In the genomic region with DNA sequence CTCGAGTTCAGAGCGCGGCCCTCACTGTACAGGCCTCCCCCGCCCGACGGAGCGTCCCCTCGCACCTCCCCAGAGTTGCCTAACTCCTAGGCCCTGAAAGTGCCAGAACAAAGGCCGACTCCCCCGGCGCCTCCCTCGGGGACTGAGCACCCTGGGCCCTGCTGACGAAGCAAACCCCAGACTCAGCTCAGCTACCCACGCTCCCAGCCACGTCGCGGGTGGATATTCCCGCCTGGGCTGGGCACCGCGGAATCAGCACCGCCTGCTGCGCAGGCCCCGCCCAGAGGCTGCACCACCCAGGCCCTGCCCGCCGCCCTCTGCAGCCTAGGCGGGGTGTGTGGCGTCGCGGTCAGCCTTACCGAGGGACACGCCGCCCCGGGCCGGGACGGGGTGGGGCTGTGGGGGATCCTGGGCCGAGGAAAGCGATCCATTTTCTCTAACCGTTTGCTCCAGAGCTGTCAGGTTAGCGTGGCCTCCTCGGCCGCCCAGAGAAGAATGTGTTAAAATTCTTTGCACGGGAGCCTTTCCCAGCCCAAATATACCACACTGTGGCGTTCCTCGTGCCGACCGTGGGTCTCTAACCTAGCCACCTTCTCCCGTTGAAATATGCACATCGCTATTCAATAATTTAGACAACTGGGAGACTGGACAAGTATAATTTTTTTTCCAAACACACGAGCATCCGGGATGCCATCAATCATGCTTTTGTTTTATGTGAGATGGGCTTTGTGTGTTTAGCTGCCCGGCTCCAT, we compare ENCODE assay signal across 1 cellular context.
TF ChIP-seq lines count a peak whose summit lies in the region.

No MANE protein-coding gene starts in this region.

TF ChIP-seq in HepG2, 621 proteins besides CTCF, POLR2A, EP300 and RAD21 (continues in another document):
- TF ChIP-seq, protein P1, sequence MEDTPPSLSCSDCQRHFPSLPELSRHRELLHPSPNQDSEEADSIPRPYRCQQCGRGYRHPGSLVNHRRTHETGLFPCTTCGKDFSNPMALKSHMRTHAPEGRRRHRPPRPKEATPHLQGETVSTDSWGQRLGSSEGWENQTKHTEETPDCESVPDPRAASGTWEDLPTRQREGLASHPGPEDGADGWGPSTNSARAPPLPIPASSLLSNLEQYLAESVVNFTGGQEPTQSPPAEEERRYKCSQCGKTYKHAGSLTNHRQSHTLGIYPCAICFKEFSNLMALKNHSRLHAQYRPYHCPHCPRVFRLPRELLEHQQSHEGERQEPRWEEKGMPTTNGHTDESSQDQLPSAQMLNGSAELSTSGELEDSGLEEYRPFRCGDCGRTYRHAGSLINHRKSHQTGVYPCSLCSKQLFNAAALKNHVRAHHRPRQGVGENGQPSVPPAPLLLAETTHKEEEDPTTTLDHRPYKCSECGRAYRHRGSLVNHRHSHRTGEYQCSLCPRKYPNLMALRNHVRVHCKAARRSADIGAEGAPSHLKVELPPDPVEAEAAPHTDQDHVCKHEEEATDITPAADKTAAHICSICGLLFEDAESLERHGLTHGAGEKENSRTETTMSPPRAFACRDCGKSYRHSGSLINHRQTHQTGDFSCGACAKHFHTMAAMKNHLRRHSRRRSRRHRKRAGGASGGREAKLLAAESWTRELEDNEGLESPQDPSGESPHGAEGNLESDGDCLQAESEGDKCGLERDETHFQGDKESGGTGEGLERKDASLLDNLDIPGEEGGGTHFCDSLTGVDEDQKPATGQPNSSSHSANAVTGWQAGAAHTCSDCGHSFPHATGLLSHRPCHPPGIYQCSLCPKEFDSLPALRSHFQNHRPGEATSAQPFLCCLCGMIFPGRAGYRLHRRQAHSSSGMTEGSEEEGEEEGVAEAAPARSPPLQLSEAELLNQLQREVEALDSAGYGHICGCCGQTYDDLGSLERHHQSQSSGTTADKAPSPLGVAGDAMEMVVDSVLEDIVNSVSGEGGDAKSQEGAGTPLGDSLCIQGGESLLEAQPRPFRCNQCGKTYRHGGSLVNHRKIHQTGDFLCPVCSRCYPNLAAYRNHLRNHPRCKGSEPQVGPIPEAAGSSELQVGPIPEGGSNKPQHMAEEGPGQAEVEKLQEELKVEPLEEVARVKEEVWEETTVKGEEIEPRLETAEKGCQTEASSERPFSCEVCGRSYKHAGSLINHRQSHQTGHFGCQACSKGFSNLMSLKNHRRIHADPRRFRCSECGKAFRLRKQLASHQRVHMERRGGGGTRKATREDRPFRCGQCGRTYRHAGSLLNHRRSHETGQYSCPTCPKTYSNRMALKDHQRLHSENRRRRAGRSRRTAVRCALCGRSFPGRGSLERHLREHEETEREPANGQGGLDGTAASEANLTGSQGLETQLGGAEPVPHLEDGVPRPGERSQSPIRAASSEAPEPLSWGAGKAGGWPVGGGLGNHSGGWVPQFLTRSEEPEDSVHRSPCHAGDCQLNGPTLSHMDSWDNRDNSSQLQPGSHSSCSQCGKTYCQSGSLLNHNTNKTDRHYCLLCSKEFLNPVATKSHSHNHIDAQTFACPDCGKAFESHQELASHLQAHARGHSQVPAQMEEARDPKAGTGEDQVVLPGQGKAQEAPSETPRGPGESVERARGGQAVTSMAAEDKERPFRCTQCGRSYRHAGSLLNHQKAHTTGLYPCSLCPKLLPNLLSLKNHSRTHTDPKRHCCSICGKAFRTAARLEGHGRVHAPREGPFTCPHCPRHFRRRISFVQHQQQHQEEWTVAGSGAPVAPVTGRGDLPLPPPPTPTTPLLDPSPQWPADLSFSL (CRISPR knock-in tag; IDR thresholded peaks at IDR 0.05): no peak
- TF ChIP-seq NKX3-1 (CRISPR knock-in tag; IDR thresholded peaks at IDR 0.05) (no peak), ARID2 (CRISPR knock-in tag; IDR thresholded peaks at IDR 0.05; ENCODE audit: borderline replicate concordance) (no peak), ZFX (CRISPR knock-in tag; IDR thresholded peaks at IDR 0.05; ENCODE audit: low read depth) (peak; percentile 28; the same call in 1 of the 2 replicates), HIVEP1 (CRISPR knock-in tag; IDR thresholded peaks at IDR 0.05) (no peak), ZNF333 (CRISPR knock-in tag; IDR thresholded peaks at IDR 0.05; ENCODE audit: borderline replicate concordance) (no peak), SALL1 (CRISPR knock-in tag; IDR thresholded peaks at IDR 0.05) (no peak), ZNF841 (CRISPR knock-in tag; IDR thresholded peaks at IDR 0.05; ENCODE audit: borderline replicate concordance) (0 out of 2 replicates have a peak, but pooled peaks have one; percentile 17), MAFG (CRISPR knock-in tag; IDR thresholded peaks at IDR 0.05) (no peak), MAFF (IDR thresholded peaks at IDR 0.05; ENCODE audit: low read depth, low read length) (no peak), RARA (CRISPR knock-in tag; IDR thresholded peaks at IDR 0.05) (no peak), ZBTB1 (CRISPR knock-in tag; IDR thresholded peaks at IDR 0.05; ENCODE audit: borderline replicate concordance) (no peak), ZNF773 (CRISPR knock-in tag; IDR thresholded peaks at IDR 0.05; ENCODE audit: borderline replicate concordance) (no peak), ZNF569 (CRISPR knock-in tag; IDR thresholded peaks at IDR 0.05; ENCODE audit: borderline replicate concordance) (no peak), ZNF264 (CRISPR knock-in tag; IDR thresholded peaks at IDR 0.05) (no peak), ZNF775 (CRISPR knock-in tag; IDR thresholded peaks at IDR 0.05; ENCODE audit: borderline replicate concordance) (no peak), SPEN (CRISPR knock-in tag; IDR thresholded peaks at IDR 0.05; ENCODE audit: low read depth) (no peak), TRIM24 (CRISPR knock-in tag; IDR thresholded peaks at IDR 0.05) (no peak), ZFY (CRISPR knock-in tag; IDR thresholded peaks at IDR 0.05) (0 out of 2 replicates have a peak, but pooled peaks have one; percentile 24), MTF2 (CRISPR knock-in tag; IDR thresholded peaks at IDR 0.05; ENCODE audit: borderline replicate concordance) (peak; percentile 73; the same call in 1 of the 2 replicates), SRF (IDR thresholded peaks at IDR 0.05; ENCODE audit: low read depth, low read length) (no peak), ZNF879 (CRISPR knock-in tag; IDR thresholded peaks at IDR 0.05) (no peak), MEIS2 (CRISPR knock-in tag; IDR thresholded peaks at IDR 0.05) (no peak), ARNT (IDR thresholded peaks at IDR 0.05) (no peak), ZNF337 (CRISPR knock-in tag; IDR thresholded peaks at IDR 0.05; ENCODE audit: borderline replicate concordance, low read depth) (no peak), ZNF274 (CRISPR knock-in tag; IDR thresholded peaks at IDR 0.05) (no peak), MAZ (IDR thresholded peaks at IDR 0.05; ENCODE audit: borderline replicate concordance, low read depth, low read length) (no peak), MAZ (CRISPR knock-in tag; IDR thresholded peaks at IDR 0.05; ENCODE audit: low read depth) (peak; percentile 38; the same call in 1 of the 2 replicates), ZMYM3 (CRISPR knock-in tag; IDR thresholded peaks at IDR 0.05) (no peak), ZBTB8A (CRISPR knock-in tag; IDR thresholded peaks at IDR 0.05; ENCODE audit: borderline replicate concordance, low read depth) (no peak), ZNF335 (CRISPR knock-in tag; IDR thresholded peaks at IDR 0.05) (no peak), ZNF556 (CRISPR knock-in tag; IDR thresholded peaks at IDR 0.05; ENCODE audit: borderline replicate concordance) (no peak), ZNF101 (CRISPR knock-in tag; IDR thresholded peaks at IDR 0.05; ENCODE audit: borderline replicate concordance, low read depth) (no peak), DPF2 (CRISPR knock-in tag; IDR thresholded peaks at IDR 0.05; ENCODE audit: borderline replicate concordance, low read depth) (no peak)
- TF ChIP-seq, protein P2, sequence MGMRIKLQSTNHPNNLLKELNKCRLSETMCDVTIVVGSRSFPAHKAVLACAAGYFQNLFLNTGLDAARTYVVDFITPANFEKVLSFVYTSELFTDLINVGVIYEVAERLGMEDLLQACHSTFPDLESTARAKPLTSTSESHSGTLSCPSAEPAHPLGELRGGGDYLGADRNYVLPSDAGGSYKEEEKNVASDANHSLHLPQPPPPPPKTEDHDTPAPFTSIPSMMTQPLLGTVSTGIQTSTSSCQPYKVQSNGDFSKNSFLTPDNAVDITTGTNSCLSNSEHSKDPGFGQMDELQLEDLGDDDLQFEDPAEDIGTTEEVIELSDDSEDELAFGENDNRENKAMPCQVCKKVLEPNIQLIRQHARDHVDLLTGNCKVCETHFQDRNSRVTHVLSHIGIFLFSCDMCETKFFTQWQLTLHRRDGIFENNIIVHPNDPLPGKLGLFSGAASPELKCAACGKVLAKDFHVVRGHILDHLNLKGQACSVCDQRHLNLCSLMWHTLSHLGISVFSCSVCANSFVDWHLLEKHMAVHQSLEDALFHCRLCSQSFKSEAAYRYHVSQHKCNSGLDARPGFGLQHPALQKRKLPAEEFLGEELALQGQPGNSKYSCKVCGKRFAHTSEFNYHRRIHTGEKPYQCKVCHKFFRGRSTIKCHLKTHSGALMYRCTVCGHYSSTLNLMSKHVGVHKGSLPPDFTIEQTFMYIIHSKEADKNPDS (CRISPR knock-in tag; IDR thresholded peaks at IDR 0.05): no peak
- TF ChIP-seq, protein P3, sequence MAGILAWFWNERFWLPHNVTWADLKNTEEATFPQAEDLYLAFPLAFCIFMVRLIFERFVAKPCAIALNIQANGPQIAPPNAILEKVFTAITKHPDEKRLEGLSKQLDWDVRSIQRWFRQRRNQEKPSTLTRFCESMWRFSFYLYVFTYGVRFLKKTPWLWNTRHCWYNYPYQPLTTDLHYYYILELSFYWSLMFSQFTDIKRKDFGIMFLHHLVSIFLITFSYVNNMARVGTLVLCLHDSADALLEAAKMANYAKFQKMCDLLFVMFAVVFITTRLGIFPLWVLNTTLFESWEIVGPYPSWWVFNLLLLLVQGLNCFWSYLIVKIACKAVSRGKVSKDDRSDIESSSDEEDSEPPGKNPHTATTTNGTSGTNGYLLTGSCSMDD (CRISPR knock-in tag; IDR thresholded peaks at IDR 0.05): no peak
- TF ChIP-seq, protein P4, sequence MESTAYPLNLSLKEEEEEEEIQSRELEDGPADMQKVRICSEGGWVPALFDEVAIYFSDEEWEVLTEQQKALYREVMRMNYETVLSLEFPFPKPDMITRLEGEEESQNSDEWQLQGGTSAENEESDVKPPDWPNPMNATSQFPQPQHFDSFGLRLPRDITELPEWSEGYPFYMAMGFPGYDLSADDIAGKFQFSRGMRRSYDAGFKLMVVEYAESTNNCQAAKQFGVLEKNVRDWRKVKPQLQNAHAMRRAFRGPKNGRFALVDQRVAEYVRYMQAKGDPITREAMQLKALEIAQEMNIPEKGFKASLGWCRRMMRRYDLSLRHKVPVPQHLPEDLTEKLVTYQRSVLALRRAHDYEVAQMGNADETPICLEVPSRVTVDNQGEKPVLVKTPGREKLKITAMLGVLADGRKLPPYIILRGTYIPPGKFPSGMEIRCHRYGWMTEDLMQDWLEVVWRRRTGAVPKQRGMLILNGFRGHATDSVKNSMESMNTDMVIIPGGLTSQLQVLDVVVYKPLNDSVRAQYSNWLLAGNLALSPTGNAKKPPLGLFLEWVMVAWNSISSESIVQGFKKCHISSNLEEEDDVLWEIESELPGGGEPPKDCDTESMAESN (CRISPR knock-in tag; conservative IDR thresholded peaks at IDR 0.05): no peak
- TF ChIP-seq, protein P5, sequence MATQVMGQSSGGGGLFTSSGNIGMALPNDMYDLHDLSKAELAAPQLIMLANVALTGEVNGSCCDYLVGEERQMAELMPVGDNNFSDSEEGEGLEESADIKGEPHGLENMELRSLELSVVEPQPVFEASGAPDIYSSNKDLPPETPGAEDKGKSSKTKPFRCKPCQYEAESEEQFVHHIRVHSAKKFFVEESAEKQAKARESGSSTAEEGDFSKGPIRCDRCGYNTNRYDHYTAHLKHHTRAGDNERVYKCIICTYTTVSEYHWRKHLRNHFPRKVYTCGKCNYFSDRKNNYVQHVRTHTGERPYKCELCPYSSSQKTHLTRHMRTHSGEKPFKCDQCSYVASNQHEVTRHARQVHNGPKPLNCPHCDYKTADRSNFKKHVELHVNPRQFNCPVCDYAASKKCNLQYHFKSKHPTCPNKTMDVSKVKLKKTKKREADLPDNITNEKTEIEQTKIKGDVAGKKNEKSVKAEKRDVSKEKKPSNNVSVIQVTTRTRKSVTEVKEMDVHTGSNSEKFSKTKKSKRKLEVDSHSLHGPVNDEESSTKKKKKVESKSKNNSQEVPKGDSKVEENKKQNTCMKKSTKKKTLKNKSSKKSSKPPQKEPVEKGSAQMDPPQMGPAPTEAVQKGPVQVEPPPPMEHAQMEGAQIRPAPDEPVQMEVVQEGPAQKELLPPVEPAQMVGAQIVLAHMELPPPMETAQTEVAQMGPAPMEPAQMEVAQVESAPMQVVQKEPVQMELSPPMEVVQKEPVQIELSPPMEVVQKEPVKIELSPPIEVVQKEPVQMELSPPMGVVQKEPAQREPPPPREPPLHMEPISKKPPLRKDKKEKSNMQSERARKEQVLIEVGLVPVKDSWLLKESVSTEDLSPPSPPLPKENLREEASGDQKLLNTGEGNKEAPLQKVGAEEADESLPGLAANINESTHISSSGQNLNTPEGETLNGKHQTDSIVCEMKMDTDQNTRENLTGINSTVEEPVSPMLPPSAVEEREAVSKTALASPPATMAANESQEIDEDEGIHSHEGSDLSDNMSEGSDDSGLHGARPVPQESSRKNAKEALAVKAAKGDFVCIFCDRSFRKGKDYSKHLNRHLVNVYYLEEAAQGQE (IDR thresholded peaks at IDR 0.05; ENCODE audit: borderline replicate concordance in 1 of 2, low read depth in 1 of 2, low read length in 2 of 2): no peak
- TF ChIP-seq, protein P6, sequence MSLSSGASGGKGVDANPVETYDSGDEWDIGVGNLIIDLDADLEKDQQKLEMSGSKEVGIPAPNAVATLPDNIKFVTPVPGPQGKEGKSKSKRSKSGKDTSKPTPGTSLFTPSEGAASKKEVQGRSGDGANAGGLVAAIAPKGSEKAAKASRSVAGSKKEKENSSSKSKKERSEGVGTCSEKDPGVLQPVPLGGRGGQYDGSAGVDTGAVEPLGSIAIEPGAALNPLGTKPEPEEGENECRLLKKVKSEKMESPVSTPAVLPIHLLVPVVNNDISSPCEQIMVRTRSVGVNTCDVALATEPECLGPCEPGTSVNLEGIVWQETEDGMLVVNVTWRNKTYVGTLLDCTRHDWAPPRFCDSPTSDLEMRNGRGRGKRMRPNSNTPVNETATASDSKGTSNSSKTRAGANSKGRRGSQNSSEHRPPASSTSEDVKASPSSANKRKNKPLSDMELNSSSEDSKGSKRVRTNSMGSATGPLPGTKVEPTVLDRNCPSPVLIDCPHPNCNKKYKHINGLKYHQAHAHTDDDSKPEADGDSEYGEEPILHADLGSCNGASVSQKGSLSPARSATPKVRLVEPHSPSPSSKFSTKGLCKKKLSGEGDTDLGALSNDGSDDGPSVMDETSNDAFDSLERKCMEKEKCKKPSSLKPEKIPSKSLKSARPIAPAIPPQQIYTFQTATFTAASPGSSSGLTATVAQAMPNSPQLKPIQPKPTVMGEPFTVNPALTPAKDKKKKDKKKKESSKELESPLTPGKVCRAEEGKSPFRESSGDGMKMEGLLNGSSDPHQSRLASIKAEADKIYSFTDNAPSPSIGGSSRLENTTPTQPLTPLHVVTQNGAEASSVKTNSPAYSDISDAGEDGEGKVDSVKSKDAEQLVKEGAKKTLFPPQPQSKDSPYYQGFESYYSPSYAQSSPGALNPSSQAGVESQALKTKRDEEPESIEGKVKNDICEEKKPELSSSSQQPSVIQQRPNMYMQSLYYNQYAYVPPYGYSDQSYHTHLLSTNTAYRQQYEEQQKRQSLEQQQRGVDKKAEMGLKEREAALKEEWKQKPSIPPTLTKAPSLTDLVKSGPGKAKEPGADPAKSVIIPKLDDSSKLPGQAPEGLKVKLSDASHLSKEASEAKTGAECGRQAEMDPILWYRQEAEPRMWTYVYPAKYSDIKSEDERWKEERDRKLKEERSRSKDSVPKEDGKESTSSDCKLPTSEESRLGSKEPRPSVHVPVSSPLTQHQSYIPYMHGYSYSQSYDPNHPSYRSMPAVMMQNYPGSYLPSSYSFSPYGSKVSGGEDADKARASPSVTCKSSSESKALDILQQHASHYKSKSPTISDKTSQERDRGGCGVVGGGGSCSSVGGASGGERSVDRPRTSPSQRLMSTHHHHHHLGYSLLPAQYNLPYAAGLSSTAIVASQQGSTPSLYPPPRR (CRISPR knock-in tag; IDR thresholded peaks at IDR 0.05; ENCODE audit: borderline replicate concordance): no peak
